28 cellular contexts compared by ENCODE assay signal in genomic region chr12:126107659-126108058, GRCh38.
"Had no signal": no experiment of that assay in that cellular context is flagged by ENCODE, and none has a peak within 500 bp of the region (broad histone marks: within the 10 kb centered on the region; RNA-seq: fewer than 3 reads in every experiment).

No MANE protein-coding gene starts in this region.

- H3K27me3 ChIP-seq: brain microvascular endothelial cell, dorsolateral prefrontal cortex had no signal

- H3K36me3 ChIP-seq: brain microvascular endothelial cell, heart left ventricle had no signal

- H3K4me1 ChIP-seq: heart left ventricle had no signal

- H3K27me3 Mint-ChIP-seq: activated CD4-positive, alpha-beta T cell treated with anti-CD3 and anti-CD28 coated beads, Interleukin-2, amount 10 ng/mL, durations not matched to agents 7 days and 5 days; activated CD8-positive, alpha-beta T cell treated with anti-CD3 and anti-CD28 coated beads for 36 hours; central memory CD8-positive, alpha-beta T cell; dendritic cell treated with granulocyte-macrophage colony-stimulating factor and Interleukin-4, amounts not matched to agents 40 ng/mL and 50 ng/mL, for 4 days; effector memory CD8-positive, alpha-beta T cell had no signal

- H3K27ac ChIP-seq: brain microvascular endothelial cell, coronary artery, dorsolateral prefrontal cortex, epithelial cell of prostate, heart left ventricle had no signal

- H3K9me3 Mint-ChIP-seq: activated T-cell treated with anti-CD3 and anti-CD28 coated beads, Interleukin-2, amount 50 U/mL, for 4 hours; activated T-helper 17 cell treated with anti-CD3 and anti-CD28 coated beads, Interleukin-2, amount 50 U/mL, for 72 hours; dendritic cell treated with granulocyte-macrophage colony-stimulating factor and Interleukin-4, amounts not matched to agents 40 ng/mL and 50 ng/mL, for 4 days had no signal

- DNase-seq: activated CD4-positive, alpha-beta T cell treated with anti-CD3 and anti-CD28 coated beads for 36 hours; activated CD4-positive, alpha-beta T cell treated with anti-CD3 and anti-CD28 coated beads, Interleukin-2, amount 10 ng/mL, durations not matched to agents 7 days and 5 days; activated CD4-positive, alpha-beta T cell treated with anti-CD3 and anti-CD28 coated beads, Interleukin-2, amount 50 U/mL, for 4 hours; activated CD4-positive, CD25-positive, alpha-beta regulatory T cell; activated CD4-positive, CD25-positive, alpha-beta regulatory T cell treated with anti-CD3 and anti-CD28 coated beads, Interleukin-2, amount 50 U/mL, for 72 hours; activated CD8-positive, alpha-beta memory T cell treated with anti-CD3 and anti-CD28 coated beads for 24 hours; activated CD8-positive, alpha-beta T cell treated with anti-CD3 and anti-CD28 coated beads for 36 hours; activated effector memory CD4-positive, alpha-beta T cell treated with Interleukin-2 at 50 U/mL for 16 hours; activated gamma-delta T cell treated with Interleukin-2 at 50 U/mL for 16 hours; activated naive CD4-positive, alpha-beta T cell treated with anti-CD3 and anti-CD28 coated beads, Interleukin-2, amount 50 U/mL, for 16 hours; activated naive CD4-positive, alpha-beta T cell treated with Interleukin-2 at 50 U/mL for 16 hours; activated T-cell treated with anti-CD3 and anti-CD28 coated beads, Interleukin-2, amount 50 U/mL, for 4 hours; amniotic stem cell; anterior cingulate cortex; brain microvascular endothelial cell; dorsolateral prefrontal cortex; effector CD4-positive, alpha-beta T cell; effector memory CD8-positive, alpha-beta T cell; foreskin fibroblast; glutamatergic neuron; heart left ventricle; T-helper 2 cell had no signal

- H3K36me3 Mint-ChIP-seq: activated naive CD8-positive, alpha-beta T cell had no signal

- H3K27ac Mint-ChIP-seq: activated CD4-positive, alpha-beta T cell treated with anti-CD3 and anti-CD28 coated beads for 36 hours; activated CD4-positive, alpha-beta T cell treated with anti-CD3 and anti-CD28 coated beads, Interleukin-2, amount 10 ng/mL, durations not matched to agents 7 days and 5 days; activated CD8-positive, alpha-beta T cell treated with anti-CD3 and anti-CD28 coated beads for 36 hours; activated naive CD8-positive, alpha-beta T cell; activated T-helper 17 cell treated with anti-CD3 and anti-CD28 coated beads, Interleukin-2, amount 50 U/mL, for 72 hours; dendritic cell treated with granulocyte-macrophage colony-stimulating factor and Interleukin-4, amounts not matched to agents 40 ng/mL and 50 ng/mL, for 4 days; effector memory CD8-positive, alpha-beta T cell had no signal

- H3K9me3 ChIP-seq: heart left ventricle had no signal

- H3K4me3 Mint-ChIP-seq: activated CD4-positive, alpha-beta T cell treated with anti-CD3 and anti-CD28 coated beads for 36 hours; activated CD4-positive, alpha-beta T cell treated with anti-CD3 and anti-CD28 coated beads, Interleukin-2, amount 10 ng/mL, durations not matched to agents 7 days and 5 days; activated CD8-positive, alpha-beta T cell treated with anti-CD3 and anti-CD28 coated beads for 36 hours; activated naive CD8-positive, alpha-beta T cell; activated T-cell treated with anti-CD3 and anti-CD28 coated beads, Interleukin-2, amount 50 U/mL, for 4 hours; activated T-helper 17 cell treated with anti-CD3 and anti-CD28 coated beads, Interleukin-2, amount 50 U/mL, for 72 hours; central memory CD8-positive, alpha-beta T cell; dendritic cell treated with granulocyte-macrophage colony-stimulating factor and Interleukin-4, amounts not matched to agents 40 ng/mL and 50 ng/mL, for 4 days; effector memory CD8-positive, alpha-beta T cell had no signal

- H3K4me1 Mint-ChIP-seq: activated CD4-positive, alpha-beta T cell treated with anti-CD3 and anti-CD28 coated beads for 36 hours; activated CD4-positive, alpha-beta T cell treated with anti-CD3 and anti-CD28 coated beads, Interleukin-2, amount 10 ng/mL, durations not matched to agents 7 days and 5 days; activated T-helper 17 cell treated with anti-CD3 and anti-CD28 coated beads, Interleukin-2, amount 50 U/mL, for 72 hours; central memory CD8-positive, alpha-beta T cell had no signal

- H3K4me3 ChIP-seq: coronary artery, dorsolateral prefrontal cortex, heart left ventricle had no signal
